ENCODE assay signal across 7 cellular contexts in genomic region chr9:127881715-127882114, GRCh38. TPM values are rescaled to one million over a fixed set of nuclear protein-coding genes. Genes with fewer than 3 reads are reported as not detected.
DNase-seq lines count a peak whose midpoint lies in the region; ATAC-seq, FAIRE-seq and TF ChIP-seq lines count a peak whose summit lies in the region.
"Not testable (repeated sequence)": the region's sequence is repeated elsewhere in the genome, so short reads cannot be mapped to it uniquely, and the experiment has no call there.
"Had no signal": no experiment of that assay in that cellular context is flagged by ENCODE, and none has a peak within 500 bp of the region (broad histone marks: within the 10 kb centered on the region; RNA-seq: fewer than 3 reads in every experiment).

No MANE protein-coding gene starts in this region.

- TF ChIP-seq CTCF in HepG2 (CRISPR knock-in tag; IDR thresholded peaks at IDR 0.05), result not testable (repeated sequence)

- peaks cover 82 to 98% (median 94%) of the 10 kb centered on the region in 10 experiments for H3K4me1 ChIP-seq in BLaER1 treated with 17β-estradiol and CSF1 and Interleukin-3, amounts not matched to agents 10 nM and 100 nM
- H3K4me1 ChIP-seq in HepG2 (ENCODE audit: insufficient read depth, low read length), result peaks cover 21% of the 10 kb centered on the region

- not testable (repeated sequence) for H3K9me3 Mint-ChIP-seq in central memory CD8-positive, alpha-beta T cell; stimulated activated naive B cell treated with anti-CD40 and anti-IgM and Interleukin-4, amounts not matched to agents 10 μg/mL and 1 μg/mL and 100 μg/mL, for 72 hours

- 0 out of 22 replicates have a peak overlapping the region, but pooled peaks of 1 of the 11 experiments have one; percentile 44 for H3K9ac ChIP-seq in BLaER1 treated with 17β-estradiol and CSF1 and Interleukin-3, amounts not matched to agents 10 nM and 100 nM
- not testable (repeated sequence) for H3K9ac ChIP-seq in HepG2 (ENCODE audit: insufficient read depth, low read depth, low read length)

- peaks cover 19 to 24% (median 21%) of the 10 kb centered on the region in 11 experiments for H3K27me3 ChIP-seq in BLaER1 treated with 17β-estradiol and CSF1 and Interleukin-3, amounts not matched to agents 10 nM and 100 nM
- not testable (repeated sequence) for H3K27me3 ChIP-seq in HepG2 (ENCODE audit: control insufficient read depth in 1 of 2, insufficient read depth in 2 of 2, low read length in 2 of 2)

- H3K27me3 Mint-ChIP-seq in T-helper 17 cell, result peaks cover 10% of the 10 kb centered on the region
- not testable (repeated sequence) for H3K27me3 Mint-ChIP-seq in central memory CD8-positive, alpha-beta T cell; stimulated activated naive B cell treated with anti-CD40 and anti-IgM and Interleukin-4, amounts not matched to agents 10 μg/mL and 1 μg/mL and 100 μg/mL, for 72 hours

- H3K9me3 ChIP-seq in BLaER1 treated with 17β-estradiol and CSF1 and Interleukin-3, amounts not matched to agents 10 nM and 100 nM (replicated peaks in 1 of 11); T-helper 17 cell (ENCODE audit: control insufficient read depth, low read length, poor library complexity, severe bottlenecking); HepG2 (ENCODE audit: low read length): not testable (repeated sequence)

- not testable (repeated sequence) for H3K4me3 ChIP-seq in BLaER1 treated with 17β-estradiol and CSF1 and Interleukin-3, amounts not matched to agents 10 nM and 100 nM; HepG2 (replicated peaks in 1 of 3; ENCODE audit: insufficient read depth in 1 of 3, low read depth in 2 of 3, low read length in 3 of 3)

- intact Hi-C loops in HepG2 (cut with micrococcal nuclease; ENCODE audit: unreplicated experiment), result not testable (repeated sequence)

- not testable (repeated sequence) for DNase-seq in HEK293T (ENCODE audit: extremely low spot score); T-helper 17 cell; central memory CD8-positive, alpha-beta T cell (ENCODE audit: low spot score in 2 of 2); HepG2 (ENCODE audit: low spot score); stimulated activated naive B cell treated with anti-CD40 and anti-IgM and Interleukin-4, amounts not matched to agents 10 μg/mL and 1 μg/mL and 100 μg/mL, for 72 hours

- CTCF ChIA-PET in HEK293T (lab: Yijun Ruan, JAX); HepG2 (lab: Yijun Ruan, JAX; ENCODE audit: low intra/inter-chr PET ratio, low total read pairs): not testable (repeated sequence)

- not testable (repeated sequence) for H3K4me3 Mint-ChIP-seq in T-helper 17 cell; central memory CD8-positive, alpha-beta T cell; stimulated activated naive B cell treated with anti-CD40 and anti-IgM and Interleukin-4, amounts not matched to agents 10 μg/mL and 1 μg/mL and 100 μg/mL, for 72 hours

- in situ Hi-C loops in HepG2 (cut with HindIII; ENCODE audit: extremely low pct_ligation_motif_present, low pct_unique_long_range_greater_than_20kb), result not testable (repeated sequence)

- peaks cover 14% of the 10 kb centered on the region for H3K4me1 Mint-ChIP-seq in T-helper 17 cell
- peaks cover 18% of the 10 kb centered on the region for H3K4me1 Mint-ChIP-seq in central memory CD8-positive, alpha-beta T cell
- peaks cover 39 to 59% of the 10 kb centered on the region in 2 donors for H3K4me1 Mint-ChIP-seq in stimulated activated naive B cell treated with anti-CD40 and anti-IgM and Interleukin-4, amounts not matched to agents 10 μg/mL and 1 μg/mL and 100 μg/mL, for 72 hours

- BruUV-seq in HepG2 (replicated peaks; lab: Mats Ljungman, UMichigan), result not testable (repeated sequence)

- POLR2A ChIA-PET in HEK293T (lab: Yijun Ruan, JAX), result interaction anchor here (0.9 kb wide), 1 partner anchor 17 kb away, joined by 3 read pairs; no protein-coding TSS in a partner anchor
- POLR2A ChIA-PET in HepG2 (lab: Yijun Ruan, JAX), result interaction anchor here (1.2 to 2.6 kb wide), 4 partner anchors 16 to 147 kb away, joined by 3 to 12 read pairs (median 4); partner anchors contain the start of gene ST6GALNAC4

- not testable (repeated sequence) for H3K79me2 ChIP-seq in HepG2 (ENCODE audit: insufficient read depth, low read length)

- not testable (repeated sequence) for TF ChIP-seq EP300 in HepG2 (IDR thresholded peaks at IDR 0.05; ENCODE audit: low read depth in 2 of 2, low read length in 2 of 2); HepG2 (CRISPR knock-in tag; IDR thresholded peaks at IDR 0.05; ENCODE audit: borderline replicate concordance)

- H3K36me3 ChIP-seq in BLaER1 treated with 17β-estradiol and CSF1 and Interleukin-3, amounts not matched to agents 10 nM and 100 nM; HepG2 (replicated peaks in 1 of 2; ENCODE audit: control insufficient read depth in 1 of 2, insufficient read depth in 2 of 2, low read length in 2 of 2): not testable (repeated sequence)

- peaks cover 0 to 45% (median 0%) of the 10 kb centered on the region in 11 experiments; a peak in 5 of 22 replicates for H4K20me1 ChIP-seq in BLaER1 treated with 17β-estradiol and CSF1 and Interleukin-3, amounts not matched to agents 10 nM and 100 nM
- H4K20me1 ChIP-seq in HepG2 (ENCODE audit: insufficient read depth, low read length), result not testable (repeated sequence)

- not testable (repeated sequence) for H3K36me3 Mint-ChIP-seq in T-helper 17 cell (ENCODE audit: low read depth)
- H3K36me3 Mint-ChIP-seq in central memory CD8-positive, alpha-beta T cell (ENCODE audit: insufficient read depth), result peaks cover 24% of the 10 kb centered on the region
- H3K36me3 Mint-ChIP-seq in stimulated activated naive B cell treated with anti-CD40 and anti-IgM and Interleukin-4, amounts not matched to agents 10 μg/mL and 1 μg/mL and 100 μg/mL, for 72 hours, result peaks cover 34 to 47% of the 10 kb centered on the region in 2 donors

- 72% methylated on average over 3 of the region's 3 CpGs for WGBS in HepG2 (ENCODE audit: low lambda C conversion rate)

- not testable (repeated sequence) for FAIRE-seq in HepG2 (lab: Jason Lieb, UNC)

- not testable (repeated sequence) for TF ChIP-seq RAD21 in HepG2 (CRISPR knock-in tag; IDR thresholded peaks at IDR 0.05)

- TF ChIP-seq POLR2A in HepG2 (IDR thresholded peaks at IDR 0.05; ENCODE audit: insufficient read depth in 1 of 2, low read depth in 2 of 2, low read length in 2 of 2), result not testable (repeated sequence)

- not testable (repeated sequence) for H2AFZ ChIP-seq in HepG2 (ENCODE audit: low read length)

- H3K27ac Mint-ChIP-seq in T-helper 17 cell, result peak overlapping the region; percentile 34
- H3K27ac Mint-ChIP-seq in central memory CD8-positive, alpha-beta T cell (ENCODE audit: low read depth), result peak overlapping the region; percentile 24
- peak overlapping the region; percentile 79 for H3K27ac Mint-ChIP-seq in stimulated activated naive B cell treated with anti-CD40 and anti-IgM and Interleukin-4, amounts not matched to agents 10 μg/mL and 1 μg/mL and 100 μg/mL, for 72 hours

- peak overlapping the region in 3 of 11 experiments; percentile 73 to 80 (median 79); a peak in 3 of 22 replicates for H3K27ac ChIP-seq in BLaER1 treated with 17β-estradiol and CSF1 and Interleukin-3, amounts not matched to agents 10 nM and 100 nM
- not testable (repeated sequence) for H3K27ac ChIP-seq in HepG2 (ENCODE audit: extremely low read length, insufficient read depth, low read length)

- peak overlapping the region in 7 of 11 experiments; percentile 16 to 94 (median 87); a peak in 10 of 22 replicates for H3K4me2 ChIP-seq in BLaER1 treated with 17β-estradiol and CSF1 and Interleukin-3, amounts not matched to agents 10 nM and 100 nM
- H3K4me2 ChIP-seq in HepG2 (ENCODE audit: low read depth, low read length), result not testable (repeated sequence)

- not testable (repeated sequence) for ATAC-seq in T-helper 17 cell; central memory CD8-positive, alpha-beta T cell (replicated peaks; ENCODE audit: extremely low read depth, poor library complexity, severe bottlenecking); HepG2; stimulated activated naive B cell treated with anti-CD40 and anti-IgM and Interleukin-4, amounts not matched to agents 10 μg/mL and 1 μg/mL and 100 μg/mL, for 72 hours (replicated peaks)

RNA-seq across cellular contexts. Expression of gene AK1, which starts 4.2 kb away (rescaled TPM):
- total RNA-seq in T-helper 17 cell (10 to 100 TPM; 35.9 to 66.5 TPM), HepG2 (2016; rRNA removed; fragmentation: Illumina TruSeq; extraction: Trizol) (25.7 and 32.8 TPM in 2 replicates)
- 12.5 and 17.4 TPM in 2 replicates for total RNA-seq in HepG2 (2016; cell fraction: cytosol; rRNA removed; fragmentation: Illumina TruSeq; extraction: Trizol; ENCODE audit: low read depth)
- 27.8 and 33.7 TPM in 2 replicates for total RNA-seq in HepG2 (2016; cell fraction: insoluble cytoplasmic fraction; rRNA removed; fragmentation: Illumina TruSeq; extraction: Trizol)
- 18.2 and 19.8 TPM in 2 replicates for total RNA-seq in HepG2 (2016; cell fraction: membrane; rRNA removed; fragmentation: Illumina TruSeq; extraction: Trizol)
- 13.7 and 15.3 TPM in 2 replicates for total RNA-seq in HepG2 (2016; cell fraction: nucleus; rRNA removed; fragmentation: Illumina TruSeq; extraction: Trizol)
- polyA plus RNA-seq in HepG2 (2011; rRNA removed), result 19.1 and 28.5 TPM in 2 replicates
- polyA plus RNA-seq in HepG2 (2011; cell fraction: cytosol; rRNA removed), result 29.9 and 38.0 TPM in 2 replicates
- polyA plus RNA-seq in HepG2 (2011; cell fraction: nucleus; rRNA removed), result 34.1 and 55.6 TPM in 2 replicates
- polyA plus RNA-seq in HepG2 (2012), result 17.5 and 23.3 TPM in 2 replicates
- 28.9 and 48.9 TPM in 2 replicates for polyA plus RNA-seq in HepG2 (2016; cell fraction: cytosol; fragmentation: Illumina TruSeq; extraction: Trizol; ENCODE audit: low read depth)
- polyA plus RNA-seq in HepG2 (2016; cell fraction: insoluble cytoplasmic fraction; fragmentation: Illumina TruSeq; extraction: Trizol; ENCODE audit: low read depth), result 44.7 and 50.7 TPM in 2 replicates
- 31.6 and 41.6 TPM in 2 replicates for polyA plus RNA-seq in HepG2 (2016; cell fraction: membrane; fragmentation: Illumina TruSeq; extraction: Trizol; ENCODE audit: low read depth)
- 39.2 and 40.7 TPM in 2 replicates for polyA plus RNA-seq in HepG2 (2016; cell fraction: nucleus; fragmentation: Illumina TruSeq; extraction: Trizol; ENCODE audit: insufficient read depth, low read depth)
- polyA minus RNA-seq in HepG2 (2011; rRNA and poly(A)+ RNA removed; ENCODE audit: low replicate concordance), result 3.6 and 45.8 TPM in 2 replicates
- 3.8 and 5.4 TPM in 2 replicates for polyA minus RNA-seq in HepG2 (2011; cell fraction: cytosol; rRNA and poly(A)+ RNA removed)
- polyA minus RNA-seq in HepG2 (2011; cell fraction: nucleus; rRNA and poly(A)+ RNA removed), result 1.7 and 4.1 TPM in 2 replicates
- polyA plus RNA-seq: CD14-positive monocyte had no signal

RNA-seq across cellular contexts. Expression of gene ST6GALNAC6, which starts 17.7 kb away (rescaled TPM):
- total RNA-seq in T-helper 17 cell (100 to 1,000 TPM in 1 of 2 donors, 10 to 100 TPM in 1; 74.5 to 108 TPM), HepG2 (2016; rRNA removed; fragmentation: Illumina TruSeq; extraction: Trizol) (16.7 and 18.5 TPM in 2 replicates)
- 13.5 and 13.9 TPM in 2 replicates for total RNA-seq in HepG2 (2016; cell fraction: cytosol; rRNA removed; fragmentation: Illumina TruSeq; extraction: Trizol; ENCODE audit: low read depth)
- 11.7 and 18.2 TPM in 2 replicates for total RNA-seq in HepG2 (2016; cell fraction: insoluble cytoplasmic fraction; rRNA removed; fragmentation: Illumina TruSeq; extraction: Trizol)
- total RNA-seq in HepG2 (2016; cell fraction: membrane; rRNA removed; fragmentation: Illumina TruSeq; extraction: Trizol), result 42.0 and 46.1 TPM in 2 replicates
- 13.4 and 15.1 TPM in 2 replicates for total RNA-seq in HepG2 (2016; cell fraction: nucleus; rRNA removed; fragmentation: Illumina TruSeq; extraction: Trizol)
- 65.4 and 103 TPM in 2 replicates for polyA plus RNA-seq in HepG2 (2011; rRNA removed)
- 63.0 and 69.3 TPM in 2 replicates for polyA plus RNA-seq in HepG2 (2011; cell fraction: cytosol; rRNA removed)
- 134 and 138 TPM in 2 replicates for polyA plus RNA-seq in HepG2 (2011; cell fraction: nucleus; rRNA removed)
- polyA plus RNA-seq in HepG2 (2012), result 36.1 and 53.0 TPM in 2 replicates
- 33.4 and 37.1 TPM in 2 replicates for polyA plus RNA-seq in HepG2 (2016; cell fraction: cytosol; fragmentation: Illumina TruSeq; extraction: Trizol; ENCODE audit: low read depth)
- polyA plus RNA-seq in HepG2 (2016; cell fraction: insoluble cytoplasmic fraction; fragmentation: Illumina TruSeq; extraction: Trizol; ENCODE audit: low read depth), result 18.0 and 19.3 TPM in 2 replicates
- polyA plus RNA-seq in HepG2 (2016; cell fraction: membrane; fragmentation: Illumina TruSeq; extraction: Trizol; ENCODE audit: low read depth), result 54.8 and 59.0 TPM in 2 replicates
- polyA plus RNA-seq in HepG2 (2016; cell fraction: nucleus; fragmentation: Illumina TruSeq; extraction: Trizol; ENCODE audit: insufficient read depth, low read depth), result 32.9 and 35.5 TPM in 2 replicates
- 41.6 and 91.9 TPM in 2 replicates for polyA minus RNA-seq in HepG2 (2011; rRNA and poly(A)+ RNA removed; ENCODE audit: low replicate concordance)
- 15.4 and 21.1 TPM in 2 replicates for polyA minus RNA-seq in HepG2 (2011; cell fraction: cytosol; rRNA and poly(A)+ RNA removed)
- polyA minus RNA-seq in HepG2 (2011; cell fraction: nucleus; rRNA and poly(A)+ RNA removed), result 22.4 and 22.6 TPM in 2 replicates

RNA-seq across cellular contexts. Expression of gene ENG, which starts 27.3 kb away (rescaled TPM):
- total RNA-seq in T-helper 17 cell (1 to 10 TPM; 3.2 to 6.4 TPM), HepG2 (2016; rRNA removed; fragmentation: Illumina TruSeq; extraction: Trizol) (0.02 TPM in 1 of 2 replicates, not detected in the other)
- total RNA-seq in HepG2 (2016; cell fraction: cytosol; rRNA removed; fragmentation: Illumina TruSeq; extraction: Trizol; ENCODE audit: low read depth), result not detected in 2 replicates
- 0.07 and 0.17 TPM in 2 replicates for total RNA-seq in HepG2 (2016; cell fraction: insoluble cytoplasmic fraction; rRNA removed; fragmentation: Illumina TruSeq; extraction: Trizol)
- 0.07 and 0.22 TPM in 2 replicates for total RNA-seq in HepG2 (2016; cell fraction: membrane; rRNA removed; fragmentation: Illumina TruSeq; extraction: Trizol)
- total RNA-seq in HepG2 (2016; cell fraction: nucleus; rRNA removed; fragmentation: Illumina TruSeq; extraction: Trizol), result 0.25 TPM in 1 of 2 replicates, not detected in the other
- polyA plus RNA-seq in HepG2 (2011; rRNA removed), result 1.1 and 1.4 TPM in 2 replicates
- 0.82 and 1.1 TPM in 2 replicates for polyA plus RNA-seq in HepG2 (2011; cell fraction: cytosol; rRNA removed)
- polyA plus RNA-seq in HepG2 (2011; cell fraction: nucleus; rRNA removed), result 2.1 and 2.3 TPM in 2 replicates
- polyA plus RNA-seq in HepG2 (2012), result 1.4 and 1.5 TPM in 2 replicates
- polyA plus RNA-seq in HepG2 (2016; cell fraction: cytosol; fragmentation: Illumina TruSeq; extraction: Trizol; ENCODE audit: low read depth), result not detected in 2 replicates
- polyA plus RNA-seq in HepG2 (2016; cell fraction: insoluble cytoplasmic fraction; fragmentation: Illumina TruSeq; extraction: Trizol; ENCODE audit: low read depth), result 0.08 TPM in 1 of 2 replicates, not detected in the other
- 0.06 and 0.13 TPM in 2 replicates for polyA plus RNA-seq in HepG2 (2016; cell fraction: membrane; fragmentation: Illumina TruSeq; extraction: Trizol; ENCODE audit: low read depth)
- 0.20 and 0.22 TPM in 2 replicates for polyA plus RNA-seq in HepG2 (2016; cell fraction: nucleus; fragmentation: Illumina TruSeq; extraction: Trizol; ENCODE audit: insufficient read depth, low read depth)
- polyA minus RNA-seq in HepG2 (2011; rRNA and poly(A)+ RNA removed; ENCODE audit: low replicate concordance), result 1.2 and 26.5 TPM in 2 replicates
- polyA minus RNA-seq in HepG2 (2011; cell fraction: cytosol; rRNA and poly(A)+ RNA removed), result 0.30 and 0.62 TPM in 2 replicates
- 0.75 and 0.90 TPM in 2 replicates for polyA minus RNA-seq in HepG2 (2011; cell fraction: nucleus; rRNA and poly(A)+ RNA removed)

RNA-seq across cellular contexts. Expression of gene ST6GALNAC4, which starts 35.1 kb away (rescaled TPM):
- total RNA-seq in T-helper 17 cell (10 to 100 TPM; 18.5 to 22.1 TPM), HepG2 (2016; rRNA removed; fragmentation: Illumina TruSeq; extraction: Trizol) (14.8 and 18.8 TPM in 2 replicates)
- total RNA-seq in HepG2 (2016; cell fraction: cytosol; rRNA removed; fragmentation: Illumina TruSeq; extraction: Trizol; ENCODE audit: low read depth), result 35.6 and 43.0 TPM in 2 replicates
- total RNA-seq in HepG2 (2016; cell fraction: insoluble cytoplasmic fraction; rRNA removed; fragmentation: Illumina TruSeq; extraction: Trizol), result 13.0 and 19.7 TPM in 2 replicates
- 47.7 and 65.6 TPM in 2 replicates for total RNA-seq in HepG2 (2016; cell fraction: membrane; rRNA removed; fragmentation: Illumina TruSeq; extraction: Trizol)
- total RNA-seq in HepG2 (2016; cell fraction: nucleus; rRNA removed; fragmentation: Illumina TruSeq; extraction: Trizol), result 12.8 and 17.5 TPM in 2 replicates
- 27.7 and 36.4 TPM in 2 replicates for polyA plus RNA-seq in HepG2 (2011; rRNA removed)
- 26.2 and 47.9 TPM in 2 replicates for polyA plus RNA-seq in HepG2 (2011; cell fraction: cytosol; rRNA removed)
- polyA plus RNA-seq in HepG2 (2011; cell fraction: nucleus; rRNA removed), result 41.2 and 43.3 TPM in 2 replicates
- polyA plus RNA-seq in HepG2 (2012), result 14.8 and 21.6 TPM in 2 replicates
- 55.5 and 75.3 TPM in 2 replicates for polyA plus RNA-seq in HepG2 (2016; cell fraction: cytosol; fragmentation: Illumina TruSeq; extraction: Trizol; ENCODE audit: low read depth)
- polyA plus RNA-seq in HepG2 (2016; cell fraction: insoluble cytoplasmic fraction; fragmentation: Illumina TruSeq; extraction: Trizol; ENCODE audit: low read depth), result 20.6 and 23.9 TPM in 2 replicates
- polyA plus RNA-seq in HepG2 (2016; cell fraction: membrane; fragmentation: Illumina TruSeq; extraction: Trizol; ENCODE audit: low read depth), result 69.4 and 78.8 TPM in 2 replicates
- polyA plus RNA-seq in HepG2 (2016; cell fraction: nucleus; fragmentation: Illumina TruSeq; extraction: Trizol; ENCODE audit: insufficient read depth, low read depth), result 25.2 and 32.3 TPM in 2 replicates
- 74.4 and 118 TPM in 2 replicates for polyA minus RNA-seq in HepG2 (2011; rRNA and poly(A)+ RNA removed; ENCODE audit: low replicate concordance)
- polyA minus RNA-seq in HepG2 (2011; cell fraction: cytosol; rRNA and poly(A)+ RNA removed), result 40.0 and 42.1 TPM in 2 replicates
- polyA minus RNA-seq in HepG2 (2011; cell fraction: nucleus; rRNA and poly(A)+ RNA removed), result 15.6 and 17.8 TPM in 2 replicates

RNA-seq across cellular contexts. Expression of gene PIP5KL1, which starts 48.9 kb away (rescaled TPM):
- total RNA-seq in T-helper 17 cell (1 to 10 TPM; 2.1 to 2.3 TPM), HepG2 (2016; rRNA removed; fragmentation: Illumina TruSeq; extraction: Trizol) (0.20 TPM in 1 of 2 replicates, not detected in the other)
- total RNA-seq in HepG2 (2016; cell fraction: cytosol; rRNA removed; fragmentation: Illumina TruSeq; extraction: Trizol; ENCODE audit: low read depth), result 0.51 TPM in 1 of 2 replicates, not detected in the other
- total RNA-seq in HepG2 (2016; cell fraction: insoluble cytoplasmic fraction; rRNA removed; fragmentation: Illumina TruSeq; extraction: Trizol), result 0.15 TPM in 1 of 2 replicates, not detected in the other
- total RNA-seq in HepG2 (2016; cell fraction: membrane; rRNA removed; fragmentation: Illumina TruSeq; extraction: Trizol), result not detected in 2 replicates
- total RNA-seq in HepG2 (2016; cell fraction: nucleus; rRNA removed; fragmentation: Illumina TruSeq; extraction: Trizol), result 0.56 TPM in 1 of 2 replicates, not detected in the other
- 0.44 and 0.49 TPM in 2 replicates for polyA plus RNA-seq in HepG2 (2011; rRNA removed)
- 0.17 and 0.32 TPM in 2 replicates for polyA plus RNA-seq in HepG2 (2011; cell fraction: cytosol; rRNA removed)
- 5.3 and 9.9 TPM in 2 replicates for polyA plus RNA-seq in HepG2 (2011; cell fraction: nucleus; rRNA removed)
- polyA plus RNA-seq in HepG2 (2012), result 0.32 and 0.67 TPM in 2 replicates
- polyA plus RNA-seq in HepG2 (2016; cell fraction: cytosol; fragmentation: Illumina TruSeq; extraction: Trizol; ENCODE audit: low read depth), result 0.24 TPM in 1 of 2 replicates, not detected in the other
- not detected in 2 replicates for polyA plus RNA-seq in HepG2 (2016; cell fraction: insoluble cytoplasmic fraction; fragmentation: Illumina TruSeq; extraction: Trizol; ENCODE audit: low read depth)
- polyA plus RNA-seq in HepG2 (2016; cell fraction: membrane; fragmentation: Illumina TruSeq; extraction: Trizol; ENCODE audit: low read depth), result not detected in 2 replicates
- 1.1 TPM in 1 of 2 replicates, not detected in the other for polyA plus RNA-seq in HepG2 (2016; cell fraction: nucleus; fragmentation: Illumina TruSeq; extraction: Trizol; ENCODE audit: insufficient read depth, low read depth)
- polyA minus RNA-seq in HepG2 (2011; rRNA and poly(A)+ RNA removed; ENCODE audit: low replicate concordance), result 0.72 and 1.4 TPM in 2 replicates
- 0.88 TPM in 1 of 2 replicates, not detected in the other for polyA minus RNA-seq in HepG2 (2011; cell fraction: cytosol; rRNA and poly(A)+ RNA removed)
- polyA minus RNA-seq in HepG2 (2011; cell fraction: nucleus; rRNA and poly(A)+ RNA removed), result 1.3 and 2.2 TPM in 2 replicates

Comparison
In these comparisons a context has a peak if more than half of its experiments do, and no peak if none do; other contexts are left out.
1. H3K27ac Mint-ChIP-seq: peak in every context shown above with its lines; median percentile 79 in stimulated activated naive B cell treated with anti-CD40 and anti-IgM and Interleukin-4, amounts not matched to agents 10 μg/mL and 1 μg/mL and 100 μg/mL, for 72 hours; 34 in T-helper 17 cell; 24 in central memory CD8-positive, alpha-beta T cell.